ENCODE assay signal across 14 cellular contexts in genomic region chr10:103852856-103853255, GRCh38. TPM values are rescaled to one million over a fixed set of nuclear protein-coding genes. Genes with fewer than 3 reads are reported as not detected.
DNase-seq lines count a peak whose midpoint lies in the region; ATAC-seq and TF ChIP-seq lines count a peak whose summit lies in the region.
"Had no signal": no experiment of that assay in that cellular context is flagged by ENCODE, and none has a peak within 500 bp of the region (broad histone marks: within the 10 kb centered on the region; RNA-seq: fewer than 3 reads in every experiment).

No MANE protein-coding gene starts in this region.

- H3K4me3 ChIP-seq in mesendoderm (ENCODE audit: low read length) (no peak overlapping the region), transverse colon (no peak overlapping the region)

- intact Hi-C loops in transverse colon (cut with DNase I; ENCODE audit: low total_unique reads), result no loop called here

- H2BK5ac ChIP-seq in mesendoderm (ENCODE audit: low read length), result no peak overlapping the region

- peak; percentile 10 for DNase-seq in NOMO-1 treated with DMSO at 0.1 percent for 48 hours (lab: John Stamatoyannopoulos, UW; ENCODE audit: unreplicated experiment)
- no peak for DNase-seq in NOMO-1 treated with dmso at 0.1 percent for 144 hours (lab: John Stamatoyannopoulos, UW; ENCODE audit: unreplicated experiment)
- peak; percentile 82 for DNase-seq in fibroblast of gingiva (ENCODE audit: low read depth)
- no peak for DNase-seq in mesendoderm
- DNase-seq in transverse colon, result no peak
- no peak for DNase-seq in activated CD4-positive, alpha-beta T cell treated with anti-CD3 and anti-CD28 coated beads for 4 hours
- DNase-seq: 8988T; aorta; DMS153; Karpas-422; NCI-H345; stimulated activated CD4-positive, alpha-beta T cell treated with anti-CD3 and anti-CD28 coated beads, Interleukin-4, amount 100 ng/mL, for 4 hours had no signal

- peaks cover 29% of the 10 kb centered on the region for H3K79me1 ChIP-seq in mesendoderm (ENCODE audit: low read length)

- H2BK15ac ChIP-seq in mesendoderm (replicated peaks; ENCODE audit: low read depth), result no peak overlapping the region

- H3K27me3 ChIP-seq in mesendoderm (ENCODE audit: insufficient read depth, low read length, poor library complexity), result no peaks in the 10 kb centered on the region
- H3K27me3 ChIP-seq in transverse colon, result no peaks in the 10 kb centered on the region

- H3K23ac ChIP-seq in mesendoderm (ENCODE audit: low read length), result no peak overlapping the region

- no peak for ATAC-seq in GM21723 (IDR thresholded peaks at IDR 0.05; ENCODE audit: unreplicated experiment)
- ATAC-seq in HG02970 (IDR thresholded peaks at IDR 0.05; ENCODE audit: low FRiP score, unreplicated experiment), result no peak

- no peak overlapping the region for H3K4me2 ChIP-seq in mesendoderm (ENCODE audit: low read length)

- H3K9me3 ChIP-seq in transverse colon, result no peaks in the 10 kb centered on the region

- no peak overlapping the region for H3K18ac ChIP-seq in mesendoderm (ENCODE audit: low read length)

- TF ChIP-seq POLR2A in transverse colon (IDR thresholded peaks at IDR 0.05), result no peak

- peaks cover 26% of the 10 kb centered on the region for H3K79me2 ChIP-seq in mesendoderm (ENCODE audit: control insufficient read depth, insufficient read depth, low read length)

- no peak overlapping the region for H4K8ac ChIP-seq in mesendoderm (ENCODE audit: low read depth, low read length)

- no peak for TF ChIP-seq EP300 in transverse colon (IDR thresholded peaks at IDR 0.05; ENCODE audit: low read depth)

- peak overlapping the region; percentile 13 for H3K9ac ChIP-seq in mesendoderm (ENCODE audit: low read length)

- no peak overlapping the region for H3K4ac ChIP-seq in mesendoderm (ENCODE audit: low read depth, low read length)

- H2BK120ac ChIP-seq in mesendoderm (ENCODE audit: low read depth, low read length), result no peak overlapping the region

- H3K56ac ChIP-seq in mesendoderm (ENCODE audit: low read length), result peak overlapping the region; percentile 11

- H3K27ac ChIP-seq in mesendoderm (ENCODE audit: low read depth, low read length) (no peak overlapping the region), transverse colon (peak overlapping the region; percentile 88)

- in situ Hi-C loops in transverse colon (cut with MboI; ENCODE audit: low pct_ligation_motif_present in 1 of 4, low pct_unique_long_range_greater_than_20kb in 1 of 4, low sequenced_read_pairs in 3 of 4), result loop anchor here in 2 of 4 donors (25.0 kb wide), 2 partner anchors 241 to 266 kb away; no protein-coding TSS in a partner anchor

- no peaks in the 10 kb centered on the region for H3K36me3 ChIP-seq in mesendoderm (ENCODE audit: control insufficient read depth, insufficient read depth, low read length)
- no peaks in the 10 kb centered on the region for H3K36me3 ChIP-seq in transverse colon

- H2AK5ac ChIP-seq in mesendoderm (ENCODE audit: low read length), result no peak overlapping the region

- TF ChIP-seq CTCF in transverse colon (IDR thresholded peaks at IDR 0.05), result no peak

- WGBS in mesendoderm (ENCODE audit: extremely low coverage, insufficient coverage, low lambda C conversion rate), result no CpG with 5 or more reads among the region's 7 CpGs
- WGBS in transverse colon (ENCODE audit: low coverage in 1 of 2), 2 donors, result 67% methylated on average over 7 of the region's 7 CpGs

- no peak overlapping the region for H4K5ac ChIP-seq in mesendoderm (ENCODE audit: low read length)

- H3K4me1 ChIP-seq in mesendoderm (ENCODE audit: control insufficient read depth, low read depth, low read length) (peaks cover 17% of the 10 kb centered on the region), transverse colon (peaks cover 36 to 79% (median 60%) of the 10 kb centered on the region in 4 donors)

RNA-seq across cellular contexts. Expression of gene SH3PXD2A, which starts 2.5 kb away (rescaled TPM):
- polyA plus RNA-seq in mesendoderm (2013, experiment 1 of 2), result 7.7 TPM
- 7.8 TPM for polyA plus RNA-seq in mesendoderm (2013, experiment 2 of 2)
- 10 to 100 TPM; 26.5 to 56.9 (median 33.3) TPM for total RNA-seq in transverse colon

Comparison
In these comparisons a context has a peak if more than half of its experiments do, and no peak if none do; other contexts are left out.
1. DNase-seq: peak in NOMO-1 treated with DMSO at 0.1 percent for 48 hours (single experiment) and fibroblast of gingiva (single experiment); none in NOMO-1 treated with dmso at 0.1 percent for 144 hours (single experiment), mesendoderm (single experiment), transverse colon (single experiment) and activated CD4-positive, alpha-beta T cell treated with anti-CD3 and anti-CD28 coated beads for 4 hours (0 of 2).